8 cellular contexts compared by ENCODE assay signal in genomic region chr21:32826317-32827167, GRCh38. TPM values are rescaled to one million over a fixed set of nuclear protein-coding genes. Genes with fewer than 3 reads are reported as not detected.
DNase-seq lines count a peak whose midpoint lies in the region; ATAC-seq, FAIRE-seq and TF ChIP-seq lines count a peak whose summit lies in the region.

No MANE protein-coding gene starts in this region.

- no peaks in the 10 kb centered on the region for H3K36me3 Mint-ChIP-seq in type B pancreatic cell

- H3K27me3 ChIP-seq in lower lobe of right lung (ENCODE audit: low read depth): no peaks in the 10 kb centered on the region

- no peaks in the 10 kb centered on the region for H3K4me1 Mint-ChIP-seq in type B pancreatic cell (ENCODE audit: unreplicated experiment)

- H3K27ac ChIP-seq in C4-2B (no peak overlapping the region), lower lobe of right lung (no peak overlapping the region)

- no peak overlapping the region for H3K27ac Mint-ChIP-seq in type B pancreatic cell

- intact Hi-C loops in lower lobe of right lung (cut with DNase I): no loop called here

- H3K9me3 ChIP-seq in lower lobe of right lung: no peaks in the 10 kb centered on the region

- peaks cover 9% of the 10 kb centered on the region for H3K27me3 Mint-ChIP-seq in type B pancreatic cell

- peak; percentile 65 for TF ChIP-seq CTCF in C4-2B (conservative IDR thresholded peaks at IDR 0.05)
- TF ChIP-seq CTCF in lower lobe of right lung (IDR thresholded peaks at IDR 0.05): peak; percentile 54
- peak; percentile 75 for TF ChIP-seq CTCF in type B pancreatic cell (conservative IDR thresholded peaks at IDR 0.05)

- H3K36me3 ChIP-seq in lower lobe of right lung: no peaks in the 10 kb centered on the region

- DNase-seq in GM18507 (ENCODE audit: extremely low spot score, insufficient read length, low read depth) (peak; percentile 15), NCI-H1105 (lab: John Stamatoyannopoulos, UW) (peak; percentile 33), SW480 (ENCODE audit: low spot score) (peak; percentile 75), dermis blood vessel endothelial cell (peak; percentile 79), lower lobe of right lung (no peak), type B pancreatic cell (ENCODE audit: extremely low spot score, unreplicated experiment) (no peak)
- DNase-seq in activated effector memory CD4-positive, alpha-beta T cell treated with Interleukin-2 at 50 U/mL for 16 hours: no peak

- H3K4me1 ChIP-seq in lower lobe of right lung: no peaks in the 10 kb centered on the region

- FAIRE-seq in GM18507 (lab: Jason Lieb, UNC): peak; percentile 81

- no peak overlapping the region for H3K4me3 Mint-ChIP-seq in type B pancreatic cell

- peak; percentile 82 to 94 for ATAC-seq in lower lobe of right lung

- no peaks in the 10 kb centered on the region for H3K9me3 Mint-ChIP-seq in type B pancreatic cell

- no peak overlapping the region for H3K4me3 ChIP-seq in lower lobe of right lung

RNA-seq across cellular contexts. Expression of gene PAXBP1, which starts 55.0 kb away (rescaled TPM):
- total RNA-seq in dermis blood vessel endothelial cell (24.4 and 36.2 TPM in 2 replicates), lower lobe of right lung (36.5 TPM), type B pancreatic cell (ENCODE audit: low replicate concordance) (52.0 and 80.2 TPM in 2 replicates)

Comparison
In these comparisons a context has a peak if more than half of its experiments do, and no peak if none do; other contexts are left out.
1. DNase-seq: peak in GM18507 (single experiment), NCI-H1105 (single experiment), SW480 (single experiment) and dermis blood vessel endothelial cell (single experiment); none in lower lobe of right lung (single experiment), type B pancreatic cell (single experiment) and activated effector memory CD4-positive, alpha-beta T cell treated with Interleukin-2 at 50 U/mL for 16 hours (single experiment).
2. Peak in every context shown above with its lines, with median percentiles within 50 percentile points of each other: CTCF ChIP-seq.